In the genomic region with DNA sequence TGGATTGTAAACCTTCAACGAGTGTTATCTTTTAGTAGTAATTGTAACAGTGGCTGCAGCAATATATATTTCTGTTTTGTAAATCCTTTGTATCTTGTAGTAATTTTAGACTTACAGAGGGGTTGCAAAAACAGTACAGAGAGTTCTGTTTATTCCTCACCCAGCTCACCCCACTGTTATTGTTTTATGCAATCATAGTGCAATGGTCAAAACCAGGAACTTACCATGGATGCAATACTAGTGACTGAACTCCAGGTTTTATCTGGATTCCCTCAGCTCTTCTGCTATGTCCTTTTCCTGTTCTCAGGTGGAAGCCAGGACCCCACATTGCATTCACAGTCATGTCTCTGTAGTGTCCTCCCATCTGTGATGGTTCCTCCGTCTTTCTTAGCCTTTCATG, we compare ENCODE assay signal across 25 cellular contexts. TPM values are rescaled to one million over a fixed set of nuclear protein-coding genes. Genes with fewer than 3 reads are reported as not detected.
"Had no signal": no experiment of that assay in that cellular context is flagged by ENCODE, and none has a peak within 500 bp of the region (broad histone marks: within the 10 kb centered on the region; RNA-seq: fewer than 3 reads in every experiment).

No MANE protein-coding gene starts in this region.

- H3K4me1 Mint-ChIP-seq: stimulated activated memory B cell treated with anti-CD40 and anti-IgM and Interleukin-4, amounts not matched to agents 10 μg/mL and 1 μg/mL and 100 μg/mL, for 72 hours had no signal

- H3K4me3 Mint-ChIP-seq: activated CD8-positive, alpha-beta T cell treated with anti-CD3 and anti-CD28 coated beads for 36 hours; activated T-cell treated with anti-CD3 and anti-CD28 coated beads, Interleukin-2, amount 50 U/mL, for 24 hours; stimulated activated memory B cell treated with anti-CD40 and anti-IgM and Interleukin-4, amounts not matched to agents 10 μg/mL and 1 μg/mL and 100 μg/mL, for 72 hours; type B pancreatic cell had no signal

- DNase-seq: activated CD8-positive, alpha-beta T cell treated with anti-CD3 and anti-CD28 coated beads for 36 hours; activated effector memory CD4-positive, alpha-beta T cell treated with anti-CD3 and anti-CD28 coated beads, Interleukin-2, amount 50 U/mL, for 16 hours; activated T-cell treated with anti-CD3 and anti-CD28 coated beads, Interleukin-2, amount 50 U/mL, for 24 hours; adrenal gland; cortex of kidney; effector CD4-positive, alpha-beta T cell; gastrocnemius medialis; heart left ventricle; mesendoderm; occipital lobe; posterior cingulate gyrus; spleen; stimulated activated CD4-positive, alpha-beta T cell treated with anti-CD3 and anti-CD28 coated beads, Interleukin-4, amount 100 ng/mL, for 4 hours; testis had no signal

- H3K27me3 ChIP-seq: testis had no signal

- H3K27ac Mint-ChIP-seq: activated CD8-positive, alpha-beta T cell treated with anti-CD3 and anti-CD28 coated beads for 36 hours; activated naive CD4-positive, alpha-beta T cell treated with anti-CD3 and anti-CD28 coated beads, Interleukin-2, amount 50 U/mL, for 24 hours; activated T-cell treated with anti-CD3 and anti-CD28 coated beads, Interleukin-2, amount 50 U/mL, for 24 hours; stimulated activated memory B cell treated with anti-CD40 and anti-IgM and Interleukin-4, amounts not matched to agents 10 μg/mL and 1 μg/mL and 100 μg/mL, for 72 hours; type B pancreatic cell had no signal

- H3K4me1 ChIP-seq: adrenal gland, breast epithelium, gastrocnemius medialis, heart left ventricle, spleen, testis had no signal

- H3K36me3 ChIP-seq: adrenal gland, breast epithelium, gastrocnemius medialis, heart left ventricle, spleen had no signal

- ATAC-seq: activated CD8-positive, alpha-beta T cell treated with anti-CD3 and anti-CD28 coated beads for 36 hours; esophagus mucosa; gastrocnemius medialis; heart left ventricle; stimulated activated memory B cell treated with anti-CD40 and anti-IgM and Interleukin-4, amounts not matched to agents 10 μg/mL and 1 μg/mL and 100 μg/mL, for 72 hours had no signal

- H3K27ac ChIP-seq: adrenal gland, breast epithelium, gastrocnemius medialis, heart left ventricle, testis had no signal

- H3K36me3 Mint-ChIP-seq: activated naive CD4-positive, alpha-beta T cell treated with anti-CD3 and anti-CD28 coated beads, Interleukin-2, amount 50 U/mL, for 24 hours; stimulated activated memory B cell treated with anti-CD40 and anti-IgM and Interleukin-4, amounts not matched to agents 10 μg/mL and 1 μg/mL and 100 μg/mL, for 72 hours; type B pancreatic cell had no signal

- H3K4me3 ChIP-seq: adrenal gland, breast epithelium, gastrocnemius medialis, heart left ventricle, spleen, testis had no signal

- H3K9me3 ChIP-seq: adrenal gland, breast epithelium, gastrocnemius medialis, spleen, testis had no signal

- H3K9me3 Mint-ChIP-seq: activated CD8-positive, alpha-beta T cell treated with anti-CD3 and anti-CD28 coated beads for 36 hours; activated naive CD4-positive, alpha-beta T cell treated with anti-CD3 and anti-CD28 coated beads, Interleukin-2, amount 50 U/mL, for 24 hours; activated T-cell treated with anti-CD3 and anti-CD28 coated beads, Interleukin-2, amount 50 U/mL, for 24 hours; type B pancreatic cell had no signal

RNA-seq across cellular contexts. Expression of a gene that starts 42.5 kb away (rescaled TPM):
- total RNA-seq: activated CD8-positive, alpha-beta T cell treated with anti-CD3 and anti-CD28 coated beads for 36 hours; adrenal gland; astrocyte; breast epithelium; esophagus mucosa; gastrocnemius medialis; kidney epithelial cell; lower leg skin; renal cortical epithelial cell; spleen; T-helper 2 cell treated with Interferon-gamma antibody and Interleukin-4, amounts not matched to agents 100 ng/mL and 5 ng/mL, for 36 hours had no signal
- polyA plus RNA-seq: adrenal gland, heart left ventricle, neural cell had no signal
